ENCODE assay signal across 8 cellular contexts in the genomic region with DNA sequence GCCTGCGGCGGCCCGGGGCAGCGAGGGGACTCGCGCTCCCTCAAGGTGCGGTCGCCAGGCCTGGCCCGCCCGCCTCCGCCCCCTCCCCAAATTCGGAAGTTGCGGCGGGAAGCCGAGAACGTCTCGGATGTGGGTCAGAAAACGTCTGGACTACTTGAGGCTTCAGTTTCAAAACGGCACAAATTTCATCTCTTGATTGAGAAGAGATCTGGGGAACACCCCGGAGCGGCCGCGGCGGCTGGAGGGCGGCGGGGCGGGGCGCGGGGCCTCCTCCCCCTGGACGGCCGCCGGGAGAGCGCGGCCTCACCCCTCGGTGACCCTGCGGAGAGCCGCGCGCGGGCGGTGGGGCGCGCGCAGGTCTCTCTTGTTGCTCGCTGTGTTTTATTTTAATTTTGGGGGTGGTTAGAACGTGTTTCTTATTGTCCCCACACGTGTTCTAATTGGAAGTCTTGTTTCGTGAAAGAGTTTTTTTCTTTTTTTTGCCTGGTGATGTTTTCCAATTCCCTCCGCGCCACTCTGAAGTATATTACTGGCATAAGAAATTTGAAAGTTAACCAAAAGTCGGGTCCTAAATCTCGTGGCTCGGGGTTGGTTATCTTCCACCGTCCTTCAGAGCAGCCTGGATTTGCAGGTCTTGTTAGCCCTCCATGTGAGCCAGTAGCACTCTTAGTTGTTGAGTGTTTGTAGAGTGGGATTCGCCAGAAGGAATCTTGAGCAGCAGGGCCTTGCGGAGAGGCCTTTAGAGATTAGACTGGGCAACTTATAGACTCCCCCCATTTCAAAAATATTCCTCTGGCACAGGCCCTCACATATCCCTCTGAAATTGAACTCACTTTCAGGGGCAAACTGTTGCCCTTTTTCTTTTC. TPM values are rescaled to one million over a fixed set of nuclear protein-coding genes. Genes with fewer than 3 reads are reported as not detected.
A peak's percentile ranks its signal among the peaks of the same experiment; 100 is the strongest.
DNase-seq lines count a peak whose midpoint lies in the region; ATAC-seq and TF ChIP-seq lines count a peak whose summit lies in the region.

No MANE protein-coding gene starts in this region.

- no peaks in the 10 kb centered on the region for H3K36me3 ChIP-seq in iPS-20b (ENCODE audit: insufficient read depth, low read depth, low read length)
- H3K36me3 ChIP-seq in tibial nerve = no peaks in the 10 kb centered on the region

- TF ChIP-seq POLR2A in tibial nerve (IDR thresholded peaks at IDR 0.05) = no peak

- no peak for TF ChIP-seq CTCF in C4-2B (conservative IDR thresholded peaks at IDR 0.05)
- TF ChIP-seq CTCF in tibial nerve (IDR thresholded peaks at IDR 0.05) = no peak

- no peak for TF ChIP-seq EP300 in tibial nerve (IDR thresholded peaks at IDR 0.05)

- peak; percentile 36 for DNase-seq in HCEC 1CT
- peak; percentile 51 for DNase-seq in activated T-cell treated with anti-CD3 and anti-CD28 coated beads, Interleukin-2, amount 50 U/mL, for 1 hour
- DNase-seq in tibial nerve (ENCODE audit: low spot score in 2 of 2) = no peak
- no peak for DNase-seq in SHP77 (lab: John Stamatoyannopoulos, UW)

- H3K9me3 ChIP-seq in iPS-20b (ENCODE audit: insufficient read depth, low read depth, low read length) (no peaks in the 10 kb centered on the region), tibial nerve (no peaks in the 10 kb centered on the region)

- 6 to 10% methylated on average over 37 to 45 of the region's 56 CpGs for WGBS in tibial nerve, 2 donors

- H3K27ac ChIP-seq in C4-2B = peak overlapping the region; percentile 41; the same call in 1 of the 2 replicates
- H3K27ac ChIP-seq in iPS-20b (ENCODE audit: low read length) = no peak overlapping the region
- peak overlapping the region in 1 of 4 donors; percentile 76 for H3K27ac ChIP-seq in tibial nerve

- H3K27me3 ChIP-seq in iPS-20b (ENCODE audit: insufficient read depth, low read length) = peaks cover 51% of the 10 kb centered on the region
- peaks cover 0 to 42% of the 10 kb centered on the region in 2 donors for H3K27me3 ChIP-seq in tibial nerve

- no peak overlapping the region for H3K9ac ChIP-seq in iPS-20b (ENCODE audit: low read depth, low read length)

- ATAC-seq in HG03378 (IDR thresholded peaks at IDR 0.05; ENCODE audit: unreplicated experiment) = no peak
- no peak for ATAC-seq in GM18909 (IDR thresholded peaks at IDR 0.05; ENCODE audit: poor library complexity, unreplicated experiment)

- H3K4me3 ChIP-seq in iPS-20b (ENCODE audit: low read length) = peak overlapping the region; percentile 61; the same call in 1 of the 2 replicates
- peak overlapping the region in 3 of 4 donors; percentile 29 to 74 (median 30) for H3K4me3 ChIP-seq in tibial nerve

- peaks cover 2% of the 10 kb centered on the region; the same call in 1 of the 2 replicates for H3K4me1 ChIP-seq in iPS-20b (ENCODE audit: insufficient read depth, low read length)
- H3K4me1 ChIP-seq in tibial nerve = peaks cover 0 to 29% (median 9%) of the 10 kb centered on the region in 4 donors

RNA-seq across cellular contexts. Expression of a gene that starts 0.7 kb away (rescaled TPM):
- 10 to 100 TPM in 2 of 4 donors, 1 to 10 TPM in 2; 4.2 to 13.4 (median 9.6) TPM for total RNA-seq in tibial nerve

Comparison
In these comparisons a context has a peak if more than half of its experiments do, and no peak if none do; other contexts are left out.
1. DNase-seq: peak in HCEC 1CT (single experiment) and activated T-cell treated with anti-CD3 and anti-CD28 coated beads, Interleukin-2, amount 50 U/mL, for 1 hour (single experiment); none in tibial nerve (0 of 2) and SHP77 (0 of 2).